ENCODE assay signal across 1 cellular context in the genomic region with DNA sequence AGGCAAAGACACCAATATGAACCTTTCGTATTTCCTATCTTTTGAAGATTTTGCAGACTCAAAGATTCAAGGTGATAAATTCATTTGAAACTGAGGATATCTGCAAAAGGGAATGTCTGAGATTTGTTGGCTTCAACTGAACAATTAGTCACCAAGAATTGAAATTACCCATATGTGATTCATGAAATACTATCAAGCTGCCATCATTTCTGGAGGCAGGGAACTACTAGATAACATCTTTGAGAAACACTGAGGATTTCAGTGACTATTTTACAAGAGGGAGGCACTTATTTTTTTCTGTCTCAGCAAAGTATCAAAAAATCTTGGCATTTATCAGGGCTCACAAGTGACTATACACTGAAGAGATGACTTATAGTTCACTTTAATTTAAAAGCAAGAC.
A peak's percentile ranks its signal among the peaks of the same experiment; 100 is the strongest.
TF ChIP-seq lines count a peak whose summit lies in the region.

No MANE protein-coding gene starts in this region.

TF ChIP-seq in SK-N-SH, 30 proteins besides CTCF, POLR2A, EP300 and RAD21 (continued from another document):
- TF ChIP-seq, protein P1, sequence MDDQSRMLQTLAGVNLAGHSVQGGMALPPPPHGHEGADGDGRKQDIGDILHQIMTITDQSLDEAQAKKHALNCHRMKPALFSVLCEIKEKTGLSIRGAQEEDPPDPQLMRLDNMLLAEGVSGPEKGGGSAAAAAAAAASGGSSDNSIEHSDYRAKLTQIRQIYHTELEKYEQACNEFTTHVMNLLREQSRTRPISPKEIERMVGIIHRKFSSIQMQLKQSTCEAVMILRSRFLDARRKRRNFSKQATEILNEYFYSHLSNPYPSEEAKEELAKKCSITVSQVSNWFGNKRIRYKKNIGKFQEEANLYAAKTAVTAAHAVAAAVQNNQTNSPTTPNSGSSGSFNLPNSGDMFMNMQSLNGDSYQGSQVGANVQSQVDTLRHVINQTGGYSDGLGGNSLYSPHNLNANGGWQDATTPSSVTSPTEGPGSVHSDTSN (IDR thresholded peaks at IDR 0.05): peak; percentile 78
- TF ChIP-seq POLR2AphosphoS5 (IDR thresholded peaks at IDR 0.05; ENCODE audit: low read depth, low read length): no peak
- TF ChIP-seq EZH2phosphoT487 (IDR thresholded peaks at IDR 0.05; ENCODE audit: borderline replicate concordance, low read depth): no peak
- TF ChIP-seq, protein P2, sequence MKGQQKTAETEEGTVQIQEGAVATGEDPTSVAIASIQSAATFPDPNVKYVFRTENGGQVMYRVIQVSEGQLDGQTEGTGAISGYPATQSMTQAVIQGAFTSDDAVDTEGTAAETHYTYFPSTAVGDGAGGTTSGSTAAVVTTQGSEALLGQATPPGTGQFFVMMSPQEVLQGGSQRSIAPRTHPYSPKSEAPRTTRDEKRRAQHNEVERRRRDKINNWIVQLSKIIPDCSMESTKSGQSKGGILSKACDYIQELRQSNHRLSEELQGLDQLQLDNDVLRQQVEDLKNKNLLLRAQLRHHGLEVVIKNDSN (IDR thresholded peaks at IDR 0.05; ENCODE audit: borderline replicate concordance, low read depth): no peak
- no peak for TF ChIP-seq MEF2A (IDR thresholded peaks at IDR 0.05; ENCODE audit: borderline replicate concordance, low read depth)
- TF ChIP-seq YY1 (IDR thresholded peaks at IDR 0.05; ENCODE audit: low read depth): 0 out of 2 replicates have a peak, but pooled peaks have one; percentile 46
- no peak for TF ChIP-seq RCOR1 (IDR thresholded peaks at IDR 0.05; ENCODE audit: low read length)
- no peak for TF ChIP-seq MXI1 (IDR thresholded peaks at IDR 0.05; ENCODE audit: low read depth, low read length)
- TF ChIP-seq REST (IDR thresholded peaks at IDR 0.05; ENCODE audit: low read depth, low read length): no peak
- 0 out of 2 replicates have a peak, but pooled peaks have one; percentile 32 for TF ChIP-seq ZBTB33 (IDR thresholded peaks at IDR 0.05; ENCODE audit: borderline replicate concordance, low read depth)
- TF ChIP-seq TCF12 (IDR thresholded peaks at IDR 0.05): peak; percentile 91
- TF ChIP-seq RFX5 (IDR thresholded peaks at IDR 0.05; ENCODE audit: low read length): no peak
- no peak for TF ChIP-seq SMC3 (IDR thresholded peaks at IDR 0.05; ENCODE audit: low read depth, low read length)
- TF ChIP-seq, protein P3, sequence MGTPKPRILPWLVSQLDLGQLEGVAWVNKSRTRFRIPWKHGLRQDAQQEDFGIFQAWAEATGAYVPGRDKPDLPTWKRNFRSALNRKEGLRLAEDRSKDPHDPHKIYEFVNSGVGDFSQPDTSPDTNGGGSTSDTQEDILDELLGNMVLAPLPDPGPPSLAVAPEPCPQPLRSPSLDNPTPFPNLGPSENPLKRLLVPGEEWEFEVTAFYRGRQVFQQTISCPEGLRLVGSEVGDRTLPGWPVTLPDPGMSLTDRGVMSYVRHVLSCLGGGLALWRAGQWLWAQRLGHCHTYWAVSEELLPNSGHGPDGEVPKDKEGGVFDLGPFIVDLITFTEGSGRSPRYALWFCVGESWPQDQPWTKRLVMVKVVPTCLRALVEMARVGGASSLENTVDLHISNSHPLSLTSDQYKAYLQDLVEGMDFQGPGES (IDR thresholded peaks at IDR 0.05; ENCODE audit: low read depth, low read length): no peak
- no peak for TF ChIP-seq MAX (IDR thresholded peaks at IDR 0.05; ENCODE audit: low read depth)
- TF ChIP-seq ELF1 (IDR thresholded peaks at IDR 0.05): no peak
- no peak for TF ChIP-seq SIN3A (IDR thresholded peaks at IDR 0.05; ENCODE audit: borderline replicate concordance, low read depth, low read length)
- no peak for TF ChIP-seq USF2 (IDR thresholded peaks at IDR 0.05; ENCODE audit: borderline replicate concordance, low read depth, low read length)
- peak; percentile 86 for TF ChIP-seq JUND (IDR thresholded peaks at IDR 0.05)
- no peak for TF ChIP-seq NRF1 (IDR thresholded peaks at IDR 0.05; ENCODE audit: low read depth, low read length)
- TF ChIP-seq NFIC (IDR thresholded peaks at IDR 0.05; ENCODE audit: borderline replicate concordance): peak; percentile 84
- no peak for TF ChIP-seq CHD2 (IDR thresholded peaks at IDR 0.05; ENCODE audit: low read length, partially characterized antibody)
- TF ChIP-seq TAF1 (IDR thresholded peaks at IDR 0.05; ENCODE audit: borderline replicate concordance, low read depth, low read length): no peak
- no peak for TF ChIP-seq FOXJ3 (CRISPR knock-in tag; IDR thresholded peaks at IDR 0.05)
- TF ChIP-seq FOXM1 (IDR thresholded peaks at IDR 0.05; ENCODE audit: low read depth): 0 out of 2 replicates have a peak, but pooled peaks have one; percentile 24
